13 cellular contexts compared by ENCODE assay signal in the genomic region with DNA sequence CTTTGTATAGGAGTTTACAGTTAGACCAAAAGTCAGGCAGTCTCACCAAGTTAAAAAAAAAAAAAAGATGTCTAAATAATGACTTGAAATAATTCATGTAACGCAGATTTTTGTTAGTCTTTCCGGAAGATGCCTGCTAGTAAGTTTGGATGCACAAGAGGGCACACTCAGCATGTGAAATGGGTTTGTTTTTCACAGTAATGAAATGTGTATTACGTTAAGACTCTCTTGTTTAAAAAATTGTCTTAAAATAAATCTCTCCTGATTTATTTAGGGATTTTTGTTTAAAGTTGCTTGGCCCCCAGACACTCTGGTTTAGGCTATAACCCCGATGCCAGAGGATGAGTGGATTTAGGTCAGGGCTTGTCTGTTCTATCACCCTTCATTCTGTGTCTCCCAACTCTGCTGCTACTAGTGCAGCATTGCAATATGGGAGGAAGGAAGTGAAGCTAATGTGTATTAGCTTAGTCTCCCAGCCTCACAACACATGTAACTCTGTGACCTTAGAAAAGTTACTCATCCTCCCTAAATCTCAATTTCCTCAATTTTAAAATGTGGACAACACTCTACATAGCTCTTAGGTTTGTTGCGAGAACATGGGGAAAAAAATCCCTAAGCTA. TPM values are rescaled to one million over a fixed set of nuclear protein-coding genes. Genes with fewer than 3 reads are reported as not detected.
A peak's percentile ranks its signal among the peaks of the same experiment; 100 is the strongest.
DNase-seq lines count a peak whose midpoint lies in the region; ATAC-seq and TF ChIP-seq lines count a peak whose summit lies in the region.
"Had no signal": no experiment of that assay in that cellular context is flagged by ENCODE, and none has a peak within 500 bp of the region (broad histone marks: within the 10 kb centered on the region; RNA-seq: fewer than 3 reads in every experiment).

No MANE protein-coding gene starts in this region.

- H3K36me3 Mint-ChIP-seq in endothelial cell (ENCODE audit: low read depth, unreplicated experiment) (peaks cover 33% of the 10 kb centered on the region), osteocyte (ENCODE audit: unreplicated experiment) (peaks cover 32% of the 10 kb centered on the region)
- H3K36me3 Mint-ChIP-seq in CD8-positive, alpha-beta memory T cell, result peaks cover 8 to 34% (median 14%) of the 10 kb centered on the region in 3 donors

- no peak for ATAC-seq in left colon
- ATAC-seq: stimulated activated memory B cell treated with anti-CD40 and anti-IgM and Interleukin-4, amounts not matched to agents 10 μg/mL and 1 μg/mL and 100 μg/mL, for 72 hours had no signal

- no peak for TF ChIP-seq CTCF in endothelial cell (IDR thresholded peaks at IDR 0.05; ENCODE audit: unreplicated experiment)
- TF ChIP-seq CTCF in osteocyte (IDR thresholded peaks at IDR 0.05), result peak; percentile 24
- TF ChIP-seq CTCF in GM20000 (IDR thresholded peaks at IDR 0.05; ENCODE audit: extremely low read depth, missing control alignments), result no peak

- H3K27me3 ChIP-seq in CD8-positive, alpha-beta memory T cell (ENCODE audit: insufficient read depth, low read length, poor library complexity, severe bottlenecking), result no peaks in the 10 kb centered on the region
- H3K27me3 ChIP-seq: spleen had no signal

- POLR2A ChIA-PET in CD8-positive, alpha-beta memory T cell (lab: Charles Lee), result no interaction called here

- H3K9me3 Mint-ChIP-seq in endothelial cell (ENCODE audit: unreplicated experiment), result no peaks in the 10 kb centered on the region
- no peaks in the 10 kb centered on the region for H3K9me3 Mint-ChIP-seq in osteocyte (ENCODE audit: unreplicated experiment)
- no peaks in the 10 kb centered on the region for H3K9me3 Mint-ChIP-seq in CD8-positive, alpha-beta memory T cell
- H3K9me3 Mint-ChIP-seq: stimulated activated memory B cell treated with anti-CD40 and anti-IgM and Interleukin-4, amounts not matched to agents 10 μg/mL and 1 μg/mL and 100 μg/mL, for 72 hours; T-helper 1 cell treated with Interleukin-12 subunit alpha and Interleukin-12 subunit beta and Interleukin-4 antibody, amounts not matched to agents 30 μg/mL and 1 μg/mL, for 36 hours had no signal

- H3K4me3 ChIP-seq in CD8-positive, alpha-beta memory T cell (ENCODE audit: low read length), result no peak overlapping the region
- H3K4me3 ChIP-seq: spleen had no signal

- no peaks in the 10 kb centered on the region for H3K9me3 ChIP-seq in CD8-positive, alpha-beta memory T cell (ENCODE audit: low read length)
- H3K9me3 ChIP-seq: spleen had no signal

- H3K4me1 Mint-ChIP-seq in endothelial cell (ENCODE audit: unreplicated experiment), result peaks cover 31% of the 10 kb centered on the region
- H3K4me1 Mint-ChIP-seq in osteocyte (ENCODE audit: unreplicated experiment), result no peaks in the 10 kb centered on the region
- H3K4me1 Mint-ChIP-seq in CD8-positive, alpha-beta memory T cell, result no peaks in the 10 kb centered on the region
- H3K4me1 Mint-ChIP-seq: stimulated activated memory B cell treated with anti-CD40 and anti-IgM and Interleukin-4, amounts not matched to agents 10 μg/mL and 1 μg/mL and 100 μg/mL, for 72 hours had no signal

- H3K4me3 Mint-ChIP-seq in endothelial cell (ENCODE audit: unreplicated experiment) (no peak overlapping the region), osteocyte (ENCODE audit: unreplicated experiment) (no peak overlapping the region)
- H3K4me3 Mint-ChIP-seq in CD8-positive, alpha-beta memory T cell, result no peak overlapping the region
- H3K4me3 Mint-ChIP-seq: stimulated activated memory B cell treated with anti-CD40 and anti-IgM and Interleukin-4, amounts not matched to agents 10 μg/mL and 1 μg/mL and 100 μg/mL, for 72 hours; T-helper 1 cell treated with Interleukin-12 subunit alpha and Interleukin-12 subunit beta and Interleukin-4 antibody, amounts not matched to agents 30 μg/mL and 1 μg/mL, for 36 hours had no signal

- H3K27ac ChIP-seq in CD8-positive, alpha-beta memory T cell (ENCODE audit: low read depth, low read length), result no peak overlapping the region
- H3K27ac ChIP-seq: spleen had no signal

- intact Hi-C loops in left colon (cut with DNase I, micrococcal nuclease), result loop anchor here in 1 of 2 donors (5.0 kb wide), 1 partner anchor 76 kb away; no protein-coding TSS in a partner anchor

- DNase-seq in ELR (ENCODE audit: low read depth), result peak; percentile 33
- DNase-seq in NCI-H446 treated with DMSO at 0.1 percent for 48 hours (lab: John Stamatoyannopoulos, UW), result peak; percentile 32
- no peak for DNase-seq in endothelial cell (ENCODE audit: low spot score)
- DNase-seq in osteocyte (ENCODE audit: extremely low spot score, unreplicated experiment), result no peak
- no peak for DNase-seq in CD8-positive, alpha-beta memory T cell
- DNase-seq in left colon, result no peak
- no peak for DNase-seq in H4 (ENCODE audit: low spot score)
- no peak for DNase-seq in GM20000 (ENCODE audit: low spot score)
- DNase-seq: activated T-cell treated with anti-CD3 and anti-CD28 coated beads for 4 hours, NCI-H187 treated with DMSO at 0.1 percent for 48 hours, spleen had no signal

- H3K4me1 ChIP-seq in CD8-positive, alpha-beta memory T cell (ENCODE audit: insufficient read depth, low read length), result no peaks in the 10 kb centered on the region
- H3K4me1 ChIP-seq: spleen had no signal

- no peaks in the 10 kb centered on the region for H3K36me3 ChIP-seq in CD8-positive, alpha-beta memory T cell (ENCODE audit: insufficient read depth, low read length)

- H3K27ac Mint-ChIP-seq in endothelial cell (ENCODE audit: unreplicated experiment) (peak overlapping the region; percentile 57), osteocyte (ENCODE audit: unreplicated experiment) (no peak overlapping the region)
- H3K27ac Mint-ChIP-seq in CD8-positive, alpha-beta memory T cell, result no peak overlapping the region
- H3K27ac Mint-ChIP-seq: stimulated activated memory B cell treated with anti-CD40 and anti-IgM and Interleukin-4, amounts not matched to agents 10 μg/mL and 1 μg/mL and 100 μg/mL, for 72 hours; T-helper 1 cell treated with Interleukin-12 subunit alpha and Interleukin-12 subunit beta and Interleukin-4 antibody, amounts not matched to agents 30 μg/mL and 1 μg/mL, for 36 hours had no signal

- peaks cover 4% of the 10 kb centered on the region for H3K27me3 Mint-ChIP-seq in endothelial cell (ENCODE audit: unreplicated experiment)
- H3K27me3 Mint-ChIP-seq in osteocyte (ENCODE audit: unreplicated experiment), result no peaks in the 10 kb centered on the region
- no peaks in the 10 kb centered on the region for H3K27me3 Mint-ChIP-seq in CD8-positive, alpha-beta memory T cell
- H3K27me3 Mint-ChIP-seq: stimulated activated memory B cell treated with anti-CD40 and anti-IgM and Interleukin-4, amounts not matched to agents 10 μg/mL and 1 μg/mL and 100 μg/mL, for 72 hours had no signal

- CTCF ChIA-PET in CD8-positive, alpha-beta memory T cell (lab: Charles Lee), result no interaction called here

RNA-seq across cellular contexts. Expression of gene CTH, which starts 25.7 kb away (rescaled TPM):
- 20.2 TPM for total RNA-seq in endothelial cell (ENCODE audit: unreplicated experiment)
- total RNA-seq in osteocyte, result 8.3 and 9.7 TPM in 2 replicates
- total RNA-seq in CD8-positive, alpha-beta memory T cell, result 1 to 10 TPM; 9.0 to 9.5 TPM
- polyA plus RNA-seq in CD8-positive, alpha-beta memory T cell, result 2.5 TPM
- 1 to 10 TPM; 6.4 to 9.1 TPM for total RNA-seq in left colon
- total RNA-seq in H4 (2014; rRNA removed; shearing (Covaris generic)), result 21.9 and 26.3 TPM in 2 replicates

Comparison
In these comparisons a context has a peak if more than half of its experiments do, and no peak if none do; other contexts are left out.
1. DNase-seq: peak in ELR (single experiment) and NCI-H446 treated with DMSO at 0.1 percent for 48 hours (single experiment); none in endothelial cell (single experiment), osteocyte (single experiment), CD8-positive, alpha-beta memory T cell (0 of 5), left colon (0 of 2), H4 (single experiment) and GM20000 (single experiment).